ENCODE assay signal across 8 cellular contexts in the genomic region with DNA sequence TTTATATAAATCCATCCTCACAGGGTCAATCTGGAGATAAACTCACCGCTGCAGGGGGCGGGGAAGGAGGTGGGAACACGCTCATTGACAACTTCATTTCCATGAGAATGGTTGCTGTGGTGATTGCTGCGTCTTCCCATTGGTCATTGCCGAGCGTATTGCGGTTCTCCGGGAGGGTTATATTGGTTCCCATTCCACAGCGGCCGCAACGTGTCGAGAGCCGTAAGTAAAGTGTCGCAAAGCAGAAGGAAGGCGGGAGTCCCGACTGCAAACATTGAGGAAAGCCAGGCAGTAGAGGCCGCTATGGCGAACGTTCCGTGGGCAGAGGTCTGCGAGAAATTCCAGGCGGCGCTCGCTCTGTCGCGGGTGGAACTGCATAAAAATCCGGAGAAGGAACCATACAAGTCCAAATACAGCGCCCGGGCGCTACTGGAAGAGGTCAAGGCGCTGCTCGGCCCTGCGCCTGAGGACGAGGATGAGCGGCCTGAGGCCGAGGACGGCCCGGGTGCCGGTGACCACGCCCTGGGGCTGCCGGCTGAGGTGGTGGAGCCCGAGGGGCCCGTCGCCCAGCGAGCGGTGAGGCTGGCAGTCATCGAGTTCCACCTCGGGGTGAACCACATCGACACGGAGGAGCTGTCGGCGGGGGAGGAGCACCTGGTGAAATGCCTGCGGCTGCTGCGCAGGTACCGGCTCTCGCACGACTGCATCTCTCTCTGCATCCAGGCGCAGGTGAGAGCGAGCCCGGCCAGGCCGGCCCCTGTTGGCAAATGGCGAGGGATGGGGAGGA. TPM values are rescaled to one million over a fixed set of nuclear protein-coding genes. Genes with fewer than 3 reads are reported as not detected.
DNase-seq lines count a peak whose midpoint lies in the region; ATAC-seq and TF ChIP-seq lines count a peak whose summit lies in the region.

A gene with protein sequence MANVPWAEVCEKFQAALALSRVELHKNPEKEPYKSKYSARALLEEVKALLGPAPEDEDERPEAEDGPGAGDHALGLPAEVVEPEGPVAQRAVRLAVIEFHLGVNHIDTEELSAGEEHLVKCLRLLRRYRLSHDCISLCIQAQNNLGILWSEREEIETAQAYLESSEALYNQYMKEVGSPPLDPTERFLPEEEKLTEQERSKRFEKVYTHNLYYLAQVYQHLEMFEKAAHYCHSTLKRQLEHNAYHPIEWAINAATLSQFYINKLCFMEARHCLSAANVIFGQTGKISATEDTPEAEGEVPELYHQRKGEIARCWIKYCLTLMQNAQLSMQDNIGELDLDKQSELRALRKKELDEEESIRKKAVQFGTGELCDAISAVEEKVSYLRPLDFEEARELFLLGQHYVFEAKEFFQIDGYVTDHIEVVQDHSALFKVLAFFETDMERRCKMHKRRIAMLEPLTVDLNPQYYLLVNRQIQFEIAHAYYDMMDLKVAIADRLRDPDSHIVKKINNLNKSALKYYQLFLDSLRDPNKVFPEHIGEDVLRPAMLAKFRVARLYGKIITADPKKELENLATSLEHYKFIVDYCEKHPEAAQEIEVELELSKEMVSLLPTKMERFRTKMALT (plus strand): TSS at position 274 of the 787 bp plus-strand sequence. CDS start 30 bp downstream, at position 304.

- peaks cover 14% of the 10 kb centered on the region for H3K36me3 ChIP-seq in BE2C

- peak; percentile 76 for ATAC-seq in HG03439 (IDR thresholded peaks at IDR 0.05; ENCODE audit: unreplicated experiment)

- H3K4me3 ChIP-seq in BE2C (ENCODE audit: low read depth, low read length) = peak within 1 kb of the TSS; percentile 95

- DNase-seq in BE2C (peak; percentile 91), NCI-H510A (lab: John Stamatoyannopoulos, UW) (peak; percentile 94), kidney glomerular epithelial cell (lab: John Stamatoyannopoulos, UW) (peak; percentile 97)
- peak; percentile 73 to 75 for DNase-seq in activated CD4-positive, alpha-beta T cell treated with anti-CD3 and anti-CD28 coated beads for 4 hours
- peak; percentile 40 to 45 for DNase-seq in stimulated activated CD4-positive, alpha-beta T cell treated with anti-CD3 and anti-CD28 coated beads, Interleukin-1b, Interleukin-23, amount 100 ng/mL, for 1 hour (ENCODE audit: low read depth in 2 of 2)

- peak; percentile 40 for TF ChIP-seq CTCF in BE2C (IDR thresholded peaks at IDR 0.05; ENCODE audit: low read depth, low read length)

- no peaks in the 10 kb centered on the region for H3K9me3 ChIP-seq in BE2C

- TF ChIP-seq POLR2A in GM19193 (IDR thresholded peaks at IDR 0.05; ENCODE audit: extremely low read depth, insufficient read depth, insufficient read length) = peak; percentile 75

- no peaks in the 10 kb centered on the region for H3K4me1 ChIP-seq in BE2C

- no peaks in the 10 kb centered on the region for H3K27me3 ChIP-seq in BE2C

- H3K27ac ChIP-seq in cingulate gyrus (ENCODE audit: low read depth, low read length) = peak within 1 kb of the TSS; percentile 80

RNA-seq across cellular contexts. Expression of the gene that starts here (rescaled TPM):
- polyA plus RNA-seq in BE2C (2012; ENCODE audit: insufficient read depth, insufficient read length, low read depth) = 14.1 TPM

Comparison
In these comparisons a context has a peak if more than half of its experiments do, and no peak if none do; other contexts are left out.
1. Peak in every context shown above with its lines: DNase-seq, ATAC-seq, H3K4me3 ChIP-seq and H3K27ac ChIP-seq.
2. DNase-seq: peak in every context shown above with its lines; median percentile 97 in kidney glomerular epithelial cell; 94 in NCI-H510A; 91 in BE2C; 74 in activated CD4-positive, alpha-beta T cell treated with anti-CD3 and anti-CD28 coated beads for 4 hours; 42 in stimulated activated CD4-positive, alpha-beta T cell treated with anti-CD3 and anti-CD28 coated beads, Interleukin-1b, Interleukin-23, amount 100 ng/mL, for 1 hour.